Comparison of ENCODE assay signal across 13 cellular contexts in the genomic region with DNA sequence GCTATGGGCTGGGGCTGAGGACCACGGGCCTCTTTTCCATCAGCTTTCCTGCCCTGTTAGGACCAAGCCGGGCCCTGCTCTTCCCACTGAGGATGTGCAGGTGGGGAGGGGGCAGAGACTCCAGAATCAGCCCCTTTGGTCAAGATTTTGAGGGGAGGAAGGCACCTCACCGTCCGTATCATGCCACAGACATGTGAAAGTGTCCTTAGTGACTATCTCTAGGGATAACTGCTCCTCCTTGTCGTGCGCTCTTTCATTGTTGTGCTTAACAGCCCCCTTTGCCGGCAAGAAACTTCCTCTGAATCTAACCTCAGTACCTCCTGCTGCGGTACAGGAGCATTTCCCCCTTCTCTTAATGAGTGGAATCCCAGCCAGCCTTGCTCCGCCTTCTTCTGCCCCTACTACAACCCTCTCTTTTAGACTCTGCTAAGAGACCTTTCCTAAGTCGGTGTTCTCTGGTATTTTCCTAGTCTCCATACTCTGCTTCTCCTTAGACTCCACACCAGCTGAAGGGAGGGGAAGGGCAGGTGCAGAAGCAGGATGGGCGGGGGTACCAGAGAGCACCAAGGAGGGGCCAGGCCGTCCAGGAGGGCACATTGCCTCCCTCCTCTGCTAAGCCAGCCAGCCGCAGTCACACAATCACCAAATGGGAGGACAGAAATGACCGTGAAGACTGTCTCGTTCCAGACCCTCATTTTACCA. TPM values are rescaled to one million over a fixed set of nuclear protein-coding genes. Genes with fewer than 3 reads are reported as not detected.
DNase-seq lines count a peak whose midpoint lies in the region; ATAC-seq, FAIRE-seq and TF ChIP-seq lines count a peak whose summit lies in the region.
"Had no signal": no experiment of that assay in that cellular context is flagged by ENCODE, and none has a peak within 500 bp of the region (broad histone marks: within the 10 kb centered on the region; RNA-seq: fewer than 3 reads in every experiment).

No MANE protein-coding gene starts in this region.

- H2BK20ac ChIP-seq in H9 (ENCODE audit: low read depth, low read length, poor library complexity, severe bottlenecking) (no peak overlapping the region), H1 (ENCODE audit: low read length) (0 out of 2 replicates have a peak overlapping the region, but pooled peaks have one; percentile 72)

- H3K27ac ChIP-seq in CD4-positive, alpha-beta T cell (ENCODE audit: low read depth, low read length) = no peak overlapping the region
- H3K27ac ChIP-seq in H9 (ENCODE audit: insufficient read length, low read depth, low read length) (no peak overlapping the region), H1 (ENCODE audit: low read depth, low read length) (no peak overlapping the region), SK-N-SH (ENCODE audit: low read depth in 2 of 2, low read length in 1 of 2) (peak overlapping the region in 1 of 2 experiments; percentile 82; a peak in 2 of 4 replicates)
- H3K27ac ChIP-seq: SK-N-MC, testis had no signal

- no peaks in the 10 kb centered on the region for H3K9me3 ChIP-seq in CD4-positive, alpha-beta T cell (ENCODE audit: control insufficient read depth, low read length)
- H3K9me3 ChIP-seq in H9 (ENCODE audit: control insufficient read depth, low read depth, low read length) (no peaks in the 10 kb centered on the region), H1 (ENCODE audit: insufficient read depth in 2 of 2, low read depth in 1 of 2, low read length in 1 of 2) (no peaks in the 10 kb centered on the region), SK-N-SH (no peaks in the 10 kb centered on the region)
- H3K9me3 ChIP-seq: testis had no signal

- no peak overlapping the region for H2BK15ac ChIP-seq in H9 (ENCODE audit: low read depth, low read length)
- H2BK15ac ChIP-seq in H1 (ENCODE audit: low read length) = peak overlapping the region; percentile 73; the same call in 1 of the 2 replicates

- CTCF ChIA-PET in CD4-positive, alpha-beta T cell (lab: Charles Lee) = no interaction called here
- CTCF ChIA-PET in H1 (lab: Charles Lee; ENCODE audit: partially characterized antibody) (interaction anchor here (1.0 to 1.8 kb wide), 5 partner anchors 10 to 102 kb away, joined by 3 to 6 read pairs (median 4); no protein-coding TSS in a partner anchor), SK-N-SH (lab: Yijun Ruan, JAX) (no interaction called here)

- H3K79me1 ChIP-seq in H9 (ENCODE audit: insufficient read depth, low read depth, low read length, poor library complexity, severe bottlenecking) = no peaks in the 10 kb centered on the region
- H3K79me1 ChIP-seq in H1 (ENCODE audit: low read depth, low read length) = peaks cover 9% of the 10 kb centered on the region

- no peak overlapping the region for H4K91ac ChIP-seq in H9 (ENCODE audit: insufficient read length, low read depth, low read length)
- peak overlapping the region; percentile 15 for H4K91ac ChIP-seq in H1 (replicated peaks; ENCODE audit: insufficient read length, low read length)

- no peak for DNase-seq in CD4-positive, alpha-beta T cell
- peak; percentile 52 for DNase-seq in H9
- peak in 1 of 2 experiments; percentile 56 for DNase-seq in H1 (ENCODE audit: low read depth in 1 of 2, low spot score in 2 of 2)
- no peak for DNase-seq in HuH-7.5 (ENCODE audit: low spot score)
- DNase-seq in kidney glomerular epithelial cell (lab: John Stamatoyannopoulos, UW) = no peak
- no peak for DNase-seq in SK-N-SH
- DNase-seq: activated CD4-positive, alpha-beta T cell treated with anti-CD3 and anti-CD28 coated beads for 1 hour; activated effector memory CD4-positive, alpha-beta T cell treated with Interleukin-2 at 50 U/mL for 16 hours; testis had no signal

- peaks cover 30% of the 10 kb centered on the region for H3K4me1 Mint-ChIP-seq in CD4-positive, alpha-beta T cell (ENCODE audit: low read depth)
- H3K4me1 Mint-ChIP-seq in H9 (peaks cover 47 to 48% of the 10 kb centered on the region in 2 experiments), nephron (peaks cover 13% of the 10 kb centered on the region)

- intact Hi-C loops in CD4-positive, alpha-beta T cell (cut with DNase I, micrococcal nuclease) = no loop called here

- H2AK5ac ChIP-seq in H9 (ENCODE audit: insufficient read length, low read length) (no peak overlapping the region), H1 (ENCODE audit: low read depth, low read length) (peak overlapping the region; percentile 58; the same call in 1 of the 2 replicates)

- no peak overlapping the region for H2AFZ ChIP-seq in H9 (ENCODE audit: low read length)
- H2AFZ ChIP-seq in H1 (ENCODE audit: low read length) = no peak overlapping the region
- H2AFZ ChIP-seq in SK-N-SH (ENCODE audit: low read depth) = no peak overlapping the region

- no peak for FAIRE-seq in H1 (lab: Jason Lieb, UNC)

- H3K36me3 ChIP-seq in H1 (ENCODE audit: control insufficient read depth in 2 of 4, insufficient read depth in 4 of 4, low read length in 3 of 4) = no peaks in the 10 kb centered on the region
- no peaks in the 10 kb centered on the region for H3K36me3 ChIP-seq in SK-N-SH (replicated peaks in 1 of 2; ENCODE audit: control insufficient read depth in 1 of 2, insufficient read depth in 2 of 2, low read length in 1 of 2)

- no CpG with 5 or more reads among the region's 15 CpGs for WGBS in H9 (ENCODE audit: extremely low coverage, insufficient read length, low lambda C conversion rate)
- WGBS in H1 (ENCODE audit: extremely low coverage in 1 of 2, insufficient coverage in 1 of 2, insufficient read length in 1 of 2, insufficient replicate concordance in 2 of 2, low coverage in 1 of 2, low lambda C conversion rate in 2 of 2, missing lambda C conversion rate in 1 of 2), 2 experiments = 12% methylated on average over 14 of the region's 15 CpGs; no CpG with 5 or more reads in 1 of the 2 experiments
- 87% methylated on average over 11 of the region's 15 CpGs for WGBS in SK-N-SH (ENCODE audit: low lambda C conversion rate)

- H3K9me3 Mint-ChIP-seq in CD4-positive, alpha-beta T cell = no peaks in the 10 kb centered on the region
- H3K9me3 Mint-ChIP-seq in H9 (no peaks in the 10 kb centered on the region; a peak in 1 of 5 replicates), nephron (no peaks in the 10 kb centered on the region)

- H3K27ac Mint-ChIP-seq in CD4-positive, alpha-beta T cell = no peak overlapping the region
- H3K27ac Mint-ChIP-seq in H9 (0 out of 7 replicates have a peak overlapping the region, but pooled peaks of 1 of the 3 experiments have one; percentile 43), nephron (no peak overlapping the region)

- H3K9ac ChIP-seq in H9 (ENCODE audit: extremely low read depth, insufficient read length, low read length) = no peak overlapping the region
- peak overlapping the region in 1 of 4 experiments; percentile 21; a peak in 1 of 7 replicates for H3K9ac ChIP-seq in H1 (replicated peaks in 1 of 4; ENCODE audit: extremely low read depth in 1 of 4, low read depth in 3 of 4, low read length in 3 of 4)
- no peak overlapping the region for H3K9ac ChIP-seq in SK-N-SH

- no peak overlapping the region for H3K4ac ChIP-seq in H9 (ENCODE audit: low read depth, low read length)
- peak overlapping the region; percentile 28 for H3K4ac ChIP-seq in H1 (replicated peaks; ENCODE audit: insufficient read length, low read depth, low read length)

- peak overlapping the region; percentile 75 for H3K4me2 ChIP-seq in H9 (ENCODE audit: insufficient read depth, insufficient read length, low read length)
- peak overlapping the region; percentile 70 to 98 for H3K4me2 ChIP-seq in H1 (ENCODE audit: insufficient read depth in 1 of 2, low read depth in 2 of 2, low read length in 2 of 2)
- H3K4me2 ChIP-seq in SK-N-SH = no peak overlapping the region

- H4K5ac ChIP-seq in H9 (ENCODE audit: insufficient read length, low read depth, low read length) (no peak overlapping the region), H1 (ENCODE audit: insufficient read length, low read depth, low read length) (no peak overlapping the region)

- H3K79me2 ChIP-seq in H9 (ENCODE audit: insufficient read depth, low read length) = no peaks in the 10 kb centered on the region; the same call in 1 of the 2 replicates
- peaks cover 5 to 26% of the 10 kb centered on the region in 2 experiments; a peak in 2 of 4 replicates for H3K79me2 ChIP-seq in H1 (ENCODE audit: control insufficient read depth in 1 of 2, insufficient read depth in 2 of 2, low read length in 2 of 2)
- H3K79me2 ChIP-seq in SK-N-SH (ENCODE audit: insufficient read depth) = no peaks in the 10 kb centered on the region

- H4K8ac ChIP-seq in H9 (replicated peaks; ENCODE audit: insufficient read length, low read depth, low read length) = no peak overlapping the region
- H4K8ac ChIP-seq in H1 (ENCODE audit: extremely low read depth, insufficient read depth, low read length) = no peak overlapping the region

- TF ChIP-seq RAD21 in H1 (IDR thresholded peaks at IDR 0.05 in 1 of 2, conservative IDR thresholded peaks at IDR 0.05 in 1 of 2; ENCODE audit: low read depth in 2 of 2, low read length in 2 of 2) (no peak), SK-N-SH (IDR thresholded peaks at IDR 0.05; ENCODE audit: low read length) (no peak)

- no peak overlapping the region for H3T11ph ChIP-seq in H9 (ENCODE audit: low read length)

- H2BK120ac ChIP-seq in H9 (ENCODE audit: low read depth, low read length, poor library complexity, severe bottlenecking) (no peak overlapping the region), H1 (replicated peaks; ENCODE audit: low read depth, low read length) (peak overlapping the region; percentile 15)

- ATAC-seq in CD4-positive, alpha-beta T cell (ENCODE audit: poor library complexity) = no peak
- ATAC-seq in HG02981 (IDR thresholded peaks at IDR 0.05; ENCODE audit: unreplicated experiment) = no peak

- H2BK5ac ChIP-seq in H9 (ENCODE audit: insufficient read length, low read length) = no peak overlapping the region
- H2BK5ac ChIP-seq in H1 (ENCODE audit: low read depth, low read length) = peak overlapping the region; percentile 60; the same call in 1 of the 2 replicates

- H2BK12ac ChIP-seq in H9 (ENCODE audit: insufficient read length, low read depth, low read length) (no peak overlapping the region), H1 (ENCODE audit: low read depth, low read length) (peak overlapping the region; percentile 82; the same call in 1 of the 2 replicates)

- peaks cover 62% of the 10 kb centered on the region for H3K27me3 Mint-ChIP-seq in CD4-positive, alpha-beta T cell
- H3K27me3 Mint-ChIP-seq in H9 (ENCODE audit: low read depth) = peaks cover 40% of the 10 kb centered on the region
- peaks cover 82% of the 10 kb centered on the region for H3K27me3 Mint-ChIP-seq in nephron (ENCODE audit: low read depth)

- H3K14ac ChIP-seq in H9 (ENCODE audit: insufficient read depth, low read length) (no peak overlapping the region), H1 (ENCODE audit: insufficient read length) (no peak overlapping the region)

- H3K56ac ChIP-seq in H9 (ENCODE audit: insufficient read length, low read depth, low read length) (no peak overlapping the region), H1 (replicated peaks; ENCODE audit: insufficient read length, low read depth, low read length) (no peak overlapping the region)

- TF ChIP-seq POLR2A in H1 (IDR thresholded peaks at IDR 0.05; ENCODE audit: control extremely low read depth in 1 of 2, low read depth in 2 of 2, low read length in 2 of 2) = no peak

- peaks cover 4% of the 10 kb centered on the region for H4K20me1 ChIP-seq in H9 (ENCODE audit: control insufficient read depth, insufficient read depth, insufficient read length)
- H4K20me1 ChIP-seq in H1 (replicated peaks in 1 of 2; ENCODE audit: control insufficient read depth in 1 of 2, insufficient read depth in 2 of 2, low read length in 2 of 2) = peaks cover 13 to 19% of the 10 kb centered on the region in 2 experiments
- no peaks in the 10 kb centered on the region for H4K20me1 ChIP-seq in SK-N-SH (ENCODE audit: insufficient read depth)

- H3K23ac ChIP-seq in H9 (ENCODE audit: insufficient read length, low read depth, low read length) (no peak overlapping the region), H1 (ENCODE audit: insufficient read length) (no peak overlapping the region)

- no peaks in the 10 kb centered on the region for H3K36me3 Mint-ChIP-seq in CD4-positive, alpha-beta T cell (ENCODE audit: low read depth)
- H3K36me3 Mint-ChIP-seq in H9 (ENCODE audit: insufficient read depth in 1 of 3, low read depth in 3 of 3) = peaks cover 0 to 8% (median 3%) of the 10 kb centered on the region in 3 experiments; a peak in 4 of 7 replicates
- H3K36me3 Mint-ChIP-seq in nephron (ENCODE audit: low read depth) = no peaks in the 10 kb centered on the region

- POLR2A ChIA-PET in CD4-positive, alpha-beta T cell (lab: Charles Lee) = no interaction called here
- POLR2A ChIA-PET in H1 (lab: Charles Lee; ENCODE audit: partially characterized antibody) (interaction anchor here (1.1 kb wide), 1 partner anchor 16 kb away, joined by 3 read pairs; no protein-coding TSS in a partner anchor), SK-N-SH (lab: Yijun Ruan, JAX) (no interaction called here)

- TF ChIP-seq CTCF in CD4-positive, alpha-beta T cell (IDR thresholded peaks at IDR 0.05) = no peak
- TF ChIP-seq CTCF in H9 (conservative IDR thresholded peaks at IDR 0.05) = no peak
- TF ChIP-seq CTCF in H1 (IDR thresholded peaks at IDR 0.05; ENCODE audit: control extremely low read depth in 1 of 3, insufficient read depth in 1 of 3, low read depth in 1 of 3, low read length in 3 of 3) = no peak
- TF ChIP-seq CTCF in nephron (IDR thresholded peaks at IDR 0.05; ENCODE audit: unreplicated experiment in 3 of 3) = no peak
- TF ChIP-seq CTCF in SK-N-SH (IDR thresholded peaks at IDR 0.05) = no peak

- H3K27me3 ChIP-seq in CD4-positive, alpha-beta T cell (ENCODE audit: control insufficient read depth, insufficient read depth, low read length) = peaks cover 61% of the 10 kb centered on the region
- H3K27me3 ChIP-seq in H9 (ENCODE audit: insufficient read depth, low read length) (no peaks in the 10 kb centered on the region), H1 (replicated peaks in 1 of 4; ENCODE audit: control insufficient read depth in 3 of 4, extremely low read depth in 1 of 4, insufficient read depth in 3 of 4, low read length in 3 of 4) (peaks cover 0 to 5% (median 1%) of the 10 kb centered on the region in 4 experiments; a peak in 3 of 7 replicates), SK-N-SH (ENCODE audit: insufficient read depth) (no peaks in the 10 kb centered on the region)
- H3K27me3 ChIP-seq: testis had no signal

- H3K4me1 ChIP-seq in H9 (ENCODE audit: insufficient read depth, low read length) (peaks cover 18% of the 10 kb centered on the region; the same call in 1 of the 2 replicates), H1 (replicated peaks in 1 of 4; ENCODE audit: control insufficient read depth in 3 of 4, insufficient read depth in 4 of 4, low read length in 3 of 4) (peaks cover 17 to 41% (median 23%) of the 10 kb centered on the region in 4 experiments), SK-N-SH (ENCODE audit: control insufficient read depth in 1 of 2, insufficient read depth in 2 of 2, low read depth in 1 of 2, low read length in 1 of 2) (peaks cover 0 to 62% of the 10 kb centered on the region in 2 experiments; a peak in 2 of 4 replicates)

- peak overlapping the region; percentile 76 for H3K4me3 Mint-ChIP-seq in CD4-positive, alpha-beta T cell
- peak overlapping the region; percentile 75 to 87 for H3K4me3 Mint-ChIP-seq in H9
- H3K4me3 Mint-ChIP-seq in nephron = peak overlapping the region; percentile 74 to 76 (median 76)

- no peaks in the 10 kb centered on the region for H3K9me2 ChIP-seq in SK-N-SH

- no peaks in the 10 kb centered on the region for H3F3A ChIP-seq in SK-N-SH (replicated peaks; ENCODE audit: insufficient read depth)

- H3K23me2 ChIP-seq in H9 (ENCODE audit: insufficient read length, low read depth, low read length, poor library complexity, severe bottlenecking) = peaks cover 22% of the 10 kb centered on the region
- H3K23me2 ChIP-seq in H1 (ENCODE audit: low read depth, low read length) = peaks cover 21% of the 10 kb centered on the region; the same call in 1 of the 2 replicates

- H3K18ac ChIP-seq in H9 (ENCODE audit: insufficient read length, low read depth, low read length) (no peak overlapping the region), H1 (ENCODE audit: extremely low read depth, low read length) (peak overlapping the region; percentile 62; the same call in 1 of the 2 replicates)

- TF ChIP-seq EP300 in H1 (IDR thresholded peaks at IDR 0.05; ENCODE audit: borderline replicate concordance in 1 of 2, low read depth in 2 of 2, low read length in 2 of 2) (no peak), SK-N-SH (IDR thresholded peaks at IDR 0.05; ENCODE audit: borderline replicate concordance in 1 of 2, low read depth in 1 of 2, low read length in 1 of 2) (no peak)

- H3K4me3 ChIP-seq in H1 (ENCODE audit: extremely low read depth in 1 of 4, insufficient read depth in 2 of 4, low read depth in 3 of 4, low read length in 4 of 4) (peak overlapping the region; percentile 62 to 71 (median 66)), SK-N-SH (ENCODE audit: low read depth in 2 of 2, low read length in 1 of 2) (peak overlapping the region in 1 of 2 experiments; percentile 48; a peak in 1 of 4 replicates)

RNA-seq across cellular contexts. Expression of gene B3GAT1, which starts 1.4 kb away (rescaled TPM):
- total RNA-seq in CD4-positive, alpha-beta T cell = under 1 TPM; 0.14 to 0.22 TPM
- 29.3 and 34.3 TPM in 2 replicates for total RNA-seq in H9 (2021)
- 32.4 and 35.0 TPM in 2 replicates for total RNA-seq in H1 (2021; fragmentation: NEBNext Ultra II Directional; extraction: Animal tissue kit (Norgen Biotek cat#: 25700))
- polyA plus RNA-seq in H1 (2011; rRNA removed) (19.7 and 27.0 TPM in 2 replicates), SK-N-SH (2012; rRNA removed) (0.15 and 0.16 TPM in 2 replicates)
- polyA plus RNA-seq in H1 (2011; cell fraction: cytosol; rRNA removed) = 18.2 TPM
- 46.6 TPM for polyA plus RNA-seq in H1 (2011; cell fraction: nucleus; rRNA removed)
- polyA plus RNA-seq in H1 (2012, experiment 1 of 2) = 22.6 to 25.8 TPM (median 24.3 TPM) in 4 replicates
- polyA plus RNA-seq in H1 (2012, experiment 2 of 2) = 23.0 TPM
- polyA plus RNA-seq in H1 (2013, experiment 1 of 2) = 16.5 TPM
- 16.3 TPM for polyA plus RNA-seq in H1 (2013, experiment 2 of 2)
- 10.1 and 12.8 TPM in 2 replicates for polyA minus RNA-seq in H1 (2011; rRNA and poly(A)+ RNA removed)
- polyA minus RNA-seq in H1 (2011; cell fraction: cytosol; rRNA and poly(A)+ RNA removed) = 15.9 TPM
- 20.5 TPM for polyA minus RNA-seq in H1 (2011; cell fraction: nucleus; rRNA and poly(A)+ RNA removed)
- polyA plus RNA-seq in SK-N-SH (2012; cell fraction: cytosol; rRNA removed) = 0.09 and 0.51 TPM in 2 replicates
- polyA plus RNA-seq in SK-N-SH (2012; cell fraction: nucleus; rRNA removed) = 0.67 and 1.2 TPM in 2 replicates
- polyA plus RNA-seq: fibroblast of lung had no signal

Comparison
In these comparisons a context has a peak if more than half of its experiments do, and no peak if none do; other contexts are left out.
1. RNA of gene B3GAT1, which starts 1.4 kb away (total RNA-seq): 29.3 to 34.3 TPM in H9 and 32.4 to 35.0 TPM in H1; 0.14 to 0.22 TPM in CD4-positive, alpha-beta T cell; every median in the first group is over 10 times any median in the second.
2. Peak in every context shown above with its lines, with median percentiles within 50 percentile points of each other: H3K4me3 Mint-ChIP-seq.